ENCODE assay signal across 1 cellular context in the genomic region with DNA sequence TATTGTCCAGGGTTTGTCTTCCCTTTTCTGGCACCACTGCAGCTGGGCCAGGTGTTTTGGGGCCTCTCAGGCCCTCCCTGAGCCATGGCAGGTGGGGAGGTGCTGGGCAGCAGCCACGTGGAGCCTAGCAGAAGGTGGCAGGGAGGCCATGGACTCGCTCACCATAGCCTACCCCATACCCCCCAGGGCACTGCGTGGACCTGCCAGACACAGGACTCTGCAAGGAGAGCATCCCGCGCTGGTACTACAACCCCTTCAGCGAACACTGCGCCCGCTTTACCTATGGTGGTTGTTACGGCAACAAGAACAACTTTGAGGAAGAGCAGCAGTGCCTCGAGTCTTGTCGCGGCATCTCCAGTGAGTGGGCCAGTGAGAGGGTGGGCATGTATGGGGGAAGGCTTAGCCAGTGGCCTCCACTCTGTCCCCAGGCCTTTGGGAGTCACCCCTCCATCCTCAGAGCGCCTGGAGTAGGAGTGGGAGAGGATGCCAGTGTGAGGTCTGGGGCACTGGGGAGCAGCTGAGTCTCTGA.
TF ChIP-seq lines count a peak whose summit lies in the region.

No MANE protein-coding gene starts in this region.

TF ChIP-seq in HepG2, 621 proteins besides CTCF, POLR2A, EP300 and RAD21:
- TF ChIP-seq, protein P1, sequence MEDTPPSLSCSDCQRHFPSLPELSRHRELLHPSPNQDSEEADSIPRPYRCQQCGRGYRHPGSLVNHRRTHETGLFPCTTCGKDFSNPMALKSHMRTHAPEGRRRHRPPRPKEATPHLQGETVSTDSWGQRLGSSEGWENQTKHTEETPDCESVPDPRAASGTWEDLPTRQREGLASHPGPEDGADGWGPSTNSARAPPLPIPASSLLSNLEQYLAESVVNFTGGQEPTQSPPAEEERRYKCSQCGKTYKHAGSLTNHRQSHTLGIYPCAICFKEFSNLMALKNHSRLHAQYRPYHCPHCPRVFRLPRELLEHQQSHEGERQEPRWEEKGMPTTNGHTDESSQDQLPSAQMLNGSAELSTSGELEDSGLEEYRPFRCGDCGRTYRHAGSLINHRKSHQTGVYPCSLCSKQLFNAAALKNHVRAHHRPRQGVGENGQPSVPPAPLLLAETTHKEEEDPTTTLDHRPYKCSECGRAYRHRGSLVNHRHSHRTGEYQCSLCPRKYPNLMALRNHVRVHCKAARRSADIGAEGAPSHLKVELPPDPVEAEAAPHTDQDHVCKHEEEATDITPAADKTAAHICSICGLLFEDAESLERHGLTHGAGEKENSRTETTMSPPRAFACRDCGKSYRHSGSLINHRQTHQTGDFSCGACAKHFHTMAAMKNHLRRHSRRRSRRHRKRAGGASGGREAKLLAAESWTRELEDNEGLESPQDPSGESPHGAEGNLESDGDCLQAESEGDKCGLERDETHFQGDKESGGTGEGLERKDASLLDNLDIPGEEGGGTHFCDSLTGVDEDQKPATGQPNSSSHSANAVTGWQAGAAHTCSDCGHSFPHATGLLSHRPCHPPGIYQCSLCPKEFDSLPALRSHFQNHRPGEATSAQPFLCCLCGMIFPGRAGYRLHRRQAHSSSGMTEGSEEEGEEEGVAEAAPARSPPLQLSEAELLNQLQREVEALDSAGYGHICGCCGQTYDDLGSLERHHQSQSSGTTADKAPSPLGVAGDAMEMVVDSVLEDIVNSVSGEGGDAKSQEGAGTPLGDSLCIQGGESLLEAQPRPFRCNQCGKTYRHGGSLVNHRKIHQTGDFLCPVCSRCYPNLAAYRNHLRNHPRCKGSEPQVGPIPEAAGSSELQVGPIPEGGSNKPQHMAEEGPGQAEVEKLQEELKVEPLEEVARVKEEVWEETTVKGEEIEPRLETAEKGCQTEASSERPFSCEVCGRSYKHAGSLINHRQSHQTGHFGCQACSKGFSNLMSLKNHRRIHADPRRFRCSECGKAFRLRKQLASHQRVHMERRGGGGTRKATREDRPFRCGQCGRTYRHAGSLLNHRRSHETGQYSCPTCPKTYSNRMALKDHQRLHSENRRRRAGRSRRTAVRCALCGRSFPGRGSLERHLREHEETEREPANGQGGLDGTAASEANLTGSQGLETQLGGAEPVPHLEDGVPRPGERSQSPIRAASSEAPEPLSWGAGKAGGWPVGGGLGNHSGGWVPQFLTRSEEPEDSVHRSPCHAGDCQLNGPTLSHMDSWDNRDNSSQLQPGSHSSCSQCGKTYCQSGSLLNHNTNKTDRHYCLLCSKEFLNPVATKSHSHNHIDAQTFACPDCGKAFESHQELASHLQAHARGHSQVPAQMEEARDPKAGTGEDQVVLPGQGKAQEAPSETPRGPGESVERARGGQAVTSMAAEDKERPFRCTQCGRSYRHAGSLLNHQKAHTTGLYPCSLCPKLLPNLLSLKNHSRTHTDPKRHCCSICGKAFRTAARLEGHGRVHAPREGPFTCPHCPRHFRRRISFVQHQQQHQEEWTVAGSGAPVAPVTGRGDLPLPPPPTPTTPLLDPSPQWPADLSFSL (CRISPR knock-in tag; IDR thresholded peaks at IDR 0.05), result no peak
- TF ChIP-seq ZNF354B (CRISPR knock-in tag; IDR thresholded peaks at IDR 0.05) (no peak), KDM5B (CRISPR knock-in tag; IDR thresholded peaks at IDR 0.05; ENCODE audit: borderline replicate concordance) (no peak), CENPT (CRISPR knock-in tag; IDR thresholded peaks at IDR 0.05; ENCODE audit: low read depth) (no peak), FOXP1 (IDR thresholded peaks at IDR 0.05) (no peak), FOXP1 (CRISPR knock-in tag; IDR thresholded peaks at IDR 0.05) (no peak), SIX4 (CRISPR knock-in tag; IDR thresholded peaks at IDR 0.05) (no peak), RFX1 (IDR thresholded peaks at IDR 0.05) (0 out of 2 replicates have a peak, but pooled peaks have one; percentile 14), SP140L (CRISPR knock-in tag; IDR thresholded peaks at IDR 0.05; ENCODE audit: borderline replicate concordance) (no peak)
